In the genomic region with DNA sequence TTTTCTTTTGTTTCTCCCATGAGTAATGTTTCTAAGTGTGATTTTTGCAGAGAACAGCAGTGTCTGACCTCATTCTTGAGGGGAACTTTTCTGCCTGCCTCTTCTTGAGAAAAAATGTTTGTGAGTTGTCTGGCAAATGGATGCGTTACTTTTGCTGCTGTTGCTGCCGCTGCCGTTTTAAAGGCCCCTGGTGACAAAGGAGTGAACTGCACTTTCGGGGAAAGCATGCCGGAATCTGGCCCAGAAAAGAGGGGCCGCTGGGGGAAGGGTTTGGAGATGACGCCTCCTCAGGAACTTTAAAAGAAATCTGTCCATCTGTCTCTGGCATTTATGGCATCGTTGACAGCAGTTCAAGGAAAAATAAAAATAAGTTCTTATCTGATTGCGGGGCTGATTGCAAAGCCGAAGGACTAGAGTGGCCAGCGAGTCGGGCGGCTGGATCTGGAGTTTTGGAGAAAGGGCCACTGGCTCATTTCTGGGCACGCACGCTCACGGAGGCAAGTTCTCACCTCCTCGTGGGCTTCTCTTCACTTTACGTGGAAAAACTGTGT, we compare ENCODE assay signal across 8 cellular contexts. TPM values are rescaled to one million over a fixed set of nuclear protein-coding genes. Genes with fewer than 3 reads are reported as not detected.
A peak's percentile ranks its signal among the peaks of the same experiment; 100 is the strongest.
DNase-seq lines count a peak whose midpoint lies in the region; ATAC-seq and TF ChIP-seq lines count a peak whose summit lies in the region.

No MANE protein-coding gene starts in this region.

- no peak overlapping the region for H3K4ac ChIP-seq in H9 (ENCODE audit: low read depth, low read length)

- no peak overlapping the region for H2AK5ac ChIP-seq in H9 (ENCODE audit: insufficient read length, low read length)

- H3K27me3 Mint-ChIP-seq in H9 (ENCODE audit: low read depth) = peaks cover 97% of the 10 kb centered on the region
- H3K27me3 Mint-ChIP-seq in activated CD4-positive, alpha-beta T cell treated with anti-CD3 and anti-CD28 coated beads for 36 hours = no peaks in the 10 kb centered on the region

- H2AFZ ChIP-seq in H9 (ENCODE audit: low read length) = no peak overlapping the region

- no peak overlapping the region for H3K4me3 ChIP-seq in AG04450 (ENCODE audit: low read depth, low read length)
- no peak overlapping the region for H3K4me3 ChIP-seq in epithelial cell of proximal tubule (ENCODE audit: low read depth, low read length)

- TF ChIP-seq CTCF in AG04450 (IDR thresholded peaks at IDR 0.05; ENCODE audit: low read depth, low read length) = peak; percentile 66
- peak; percentile 77 for TF ChIP-seq CTCF in H9 (conservative IDR thresholded peaks at IDR 0.05)
- TF ChIP-seq CTCF in epithelial cell of proximal tubule (conservative IDR thresholded peaks at IDR 0.05; ENCODE audit: low read depth, low read length) = peak; percentile 48

- no peak overlapping the region for H3K23ac ChIP-seq in H9 (ENCODE audit: insufficient read length, low read depth, low read length)

- H3K79me2 ChIP-seq in H9 (ENCODE audit: insufficient read depth, low read length) = no peaks in the 10 kb centered on the region

- peaks cover 8% of the 10 kb centered on the region; the same call in 1 of the 2 replicates for H3K4me1 ChIP-seq in H9 (ENCODE audit: insufficient read depth, low read length)

- H2BK20ac ChIP-seq in H9 (ENCODE audit: low read depth, low read length, poor library complexity, severe bottlenecking) = no peak overlapping the region

- H2BK120ac ChIP-seq in H9 (ENCODE audit: low read depth, low read length, poor library complexity, severe bottlenecking) = no peak overlapping the region

- no peak overlapping the region for H3T11ph ChIP-seq in H9 (ENCODE audit: low read length)

- ATAC-seq in activated CD4-positive, alpha-beta T cell treated with anti-CD3 and anti-CD28 coated beads for 36 hours = peak; percentile 28
- ATAC-seq in GM21529 (IDR thresholded peaks at IDR 0.05; ENCODE audit: unreplicated experiment) = no peak
- ATAC-seq in GM18502 (IDR thresholded peaks at IDR 0.05; ENCODE audit: poor library complexity, unreplicated experiment) = no peak

- H3K4me3 Mint-ChIP-seq in H9 = no peak overlapping the region; a peak in 1 of 5 replicates
- H3K4me3 Mint-ChIP-seq in activated CD4-positive, alpha-beta T cell treated with anti-CD3 and anti-CD28 coated beads for 36 hours = no peak overlapping the region

- no peak overlapping the region for H2BK12ac ChIP-seq in H9 (ENCODE audit: insufficient read length, low read depth, low read length)

- H3K27me3 ChIP-seq in AG04450 (ENCODE audit: control insufficient read depth, insufficient read depth, low read length) (peaks cover 3% of the 10 kb centered on the region), H9 (ENCODE audit: insufficient read depth, low read length) (peaks cover 7% of the 10 kb centered on the region; the same call in 1 of the 2 replicates)

- H3K4me2 ChIP-seq in H9 (ENCODE audit: insufficient read depth, insufficient read length, low read length) = no peak overlapping the region

- H3K23me2 ChIP-seq in H9 (ENCODE audit: insufficient read length, low read depth, low read length, poor library complexity, severe bottlenecking) = no peaks in the 10 kb centered on the region

- H3K9ac ChIP-seq in H9 (ENCODE audit: extremely low read depth, insufficient read length, low read length) = no peak overlapping the region

- no peaks in the 10 kb centered on the region; a peak in 1 of 7 replicates for H3K36me3 Mint-ChIP-seq in H9 (ENCODE audit: insufficient read depth in 1 of 3, low read depth in 3 of 3)
- H3K36me3 Mint-ChIP-seq in activated CD4-positive, alpha-beta T cell treated with anti-CD3 and anti-CD28 coated beads for 36 hours (ENCODE audit: low read depth) = no peaks in the 10 kb centered on the region

- no peak overlapping the region for H4K5ac ChIP-seq in H9 (ENCODE audit: insufficient read length, low read depth, low read length)

- peaks cover 32 to 54% of the 10 kb centered on the region in 2 experiments for H3K4me1 Mint-ChIP-seq in H9
- peaks cover 45% of the 10 kb centered on the region for H3K4me1 Mint-ChIP-seq in activated CD4-positive, alpha-beta T cell treated with anti-CD3 and anti-CD28 coated beads for 36 hours

- no peaks in the 10 kb centered on the region for H3K9me3 ChIP-seq in AG04450 (ENCODE audit: control insufficient read depth, insufficient read depth, low read length)
- no peaks in the 10 kb centered on the region for H3K9me3 ChIP-seq in H9 (ENCODE audit: control insufficient read depth, low read depth, low read length)

- H2BK15ac ChIP-seq in H9 (ENCODE audit: low read depth, low read length) = no peak overlapping the region

- H3K18ac ChIP-seq in H9 (ENCODE audit: insufficient read length, low read depth, low read length) = no peak overlapping the region

- H3K79me1 ChIP-seq in H9 (ENCODE audit: insufficient read depth, low read depth, low read length, poor library complexity, severe bottlenecking) = no peaks in the 10 kb centered on the region

- H3K9me3 Mint-ChIP-seq in H9 = no peaks in the 10 kb centered on the region; a peak in 2 of 5 replicates
- H3K9me3 Mint-ChIP-seq in activated CD4-positive, alpha-beta T cell treated with anti-CD3 and anti-CD28 coated beads for 36 hours (ENCODE audit: low read depth) = no peaks in the 10 kb centered on the region

- WGBS in H9 (ENCODE audit: extremely low coverage, insufficient read length, low lambda C conversion rate) = no CpG with 5 or more reads among the region's 18 CpGs

- no peak overlapping the region for H3K27ac Mint-ChIP-seq in H9
- no peak overlapping the region for H3K27ac Mint-ChIP-seq in activated CD4-positive, alpha-beta T cell treated with anti-CD3 and anti-CD28 coated beads for 36 hours

- DNase-seq in AG04450 (ENCODE audit: low read depth, low spot score) (no peak), H9 (peak; percentile 71), epithelial cell of proximal tubule (ENCODE audit: low read depth) (no peak), occipital lobe (lab: John Stamatoyannopoulos, UW) (peak; percentile 39), COLO668 (lab: John Stamatoyannopoulos, UW; ENCODE audit: unreplicated experiment) (no peak)
- DNase-seq in activated CD4-positive, alpha-beta T cell treated with anti-CD3 and anti-CD28 coated beads for 36 hours = peak; percentile 62

- H3K14ac ChIP-seq in H9 (ENCODE audit: insufficient read depth, low read length) = no peak overlapping the region

- no peaks in the 10 kb centered on the region for H4K20me1 ChIP-seq in H9 (ENCODE audit: control insufficient read depth, insufficient read depth, insufficient read length)

- CTCF ChIA-PET in AG04450 (lab: Charles Lee) = no interaction called here
- CTCF ChIA-PET in activated CD4-positive, alpha-beta T cell treated with anti-CD3 and anti-CD28 coated beads for 36 hours (lab: Charles Lee) = no interaction called here

- H4K91ac ChIP-seq in H9 (ENCODE audit: insufficient read length, low read depth, low read length) = no peak overlapping the region

- no peak overlapping the region for H2BK5ac ChIP-seq in H9 (ENCODE audit: insufficient read length, low read length)

- H3K27ac ChIP-seq in AG04450 (ENCODE audit: low read depth, low read length) = no peak overlapping the region
- no peak overlapping the region for H3K27ac ChIP-seq in H9 (ENCODE audit: insufficient read length, low read depth, low read length)

- POLR2A ChIA-PET in AG04450 (lab: Yijun Ruan, JAX) = interaction anchor here (0.6 kb wide), 1 partner anchor 9 kb away, joined by 3 read pairs; no protein-coding TSS in a partner anchor
- POLR2A ChIA-PET in activated CD4-positive, alpha-beta T cell treated with anti-CD3 and anti-CD28 coated beads for 36 hours (lab: Charles Lee) = no interaction called here

- H3K56ac ChIP-seq in H9 (ENCODE audit: insufficient read length, low read depth, low read length) = no peak overlapping the region

- intact Hi-C loops in activated CD4-positive, alpha-beta T cell treated with anti-CD3 and anti-CD28 coated beads for 36 hours (cut with DNase I, micrococcal nuclease) = no loop called here

- H4K8ac ChIP-seq in H9 (replicated peaks; ENCODE audit: insufficient read length, low read depth, low read length) = no peak overlapping the region

RNA-seq across cellular contexts. Expression of a gene that starts 16.5 kb away (rescaled TPM):
- polyA plus RNA-seq in AG04450 (2011; rRNA removed) = not detected in 2 replicates
- polyA minus RNA-seq in AG04450 (2011; rRNA and poly(A)+ RNA removed) = not detected in 2 replicates
- total RNA-seq in H9 (2021) (not detected in 2 replicates), epithelial cell of proximal tubule (0.17 TPM in 1 of 2 replicates, not detected in the other), occipital lobe (9.7 TPM)
- total RNA-seq in activated CD4-positive, alpha-beta T cell treated with anti-CD3 and anti-CD28 coated beads for 36 hours = 1 to 10 TPM; 3.0 to 4.6 TPM

Comparison
In these comparisons a context has a peak if more than half of its experiments do, and no peak if none do; other contexts are left out.
1. DNase-seq: peak in H9 (single experiment), activated CD4-positive, alpha-beta T cell treated with anti-CD3 and anti-CD28 coated beads for 36 hours (single experiment) and occipital lobe (single experiment); none in AG04450 (single experiment), epithelial cell of proximal tubule (single experiment) and COLO668 (single experiment).
2. Peak in every context shown above with its lines, with median percentiles within 50 percentile points of each other: CTCF ChIP-seq.